ENCODE assay signal across 12 cellular contexts in the genomic region with DNA sequence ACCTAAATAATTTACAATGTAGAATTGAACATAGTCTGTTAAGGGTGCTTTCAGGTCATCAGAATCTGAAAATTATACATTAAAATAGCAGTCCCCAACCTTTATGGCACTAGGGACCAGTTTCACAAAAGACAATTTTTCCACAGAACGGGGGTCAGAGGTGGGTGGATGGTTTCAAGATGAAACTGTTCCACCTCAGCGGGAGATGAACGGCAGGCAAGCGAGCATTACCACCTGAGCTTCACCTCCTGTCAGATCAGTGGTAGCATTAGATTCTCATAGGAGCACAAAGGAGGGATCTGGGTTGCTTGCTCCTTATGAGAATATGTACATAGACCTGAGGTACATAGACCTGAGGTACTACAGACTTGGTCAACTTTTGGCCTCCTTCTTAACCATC. TPM values are rescaled to one million over a fixed set of nuclear protein-coding genes. Genes with fewer than 3 reads are reported as not detected.
DNase-seq lines count a peak whose midpoint lies in the region; ATAC-seq and TF ChIP-seq lines count a peak whose summit lies in the region.
"Had no signal": no experiment of that assay in that cellular context is flagged by ENCODE, and none has a peak within 500 bp of the region (broad histone marks: within the 10 kb centered on the region; RNA-seq: fewer than 3 reads in every experiment).

No MANE protein-coding gene starts in this region.

- CTCF ChIA-PET in GM10248 (lab: Yijun Ruan, JAX): no interaction called here

- H3K4me3 ChIP-seq in ovary: no peak overlapping the region
- H3K4me3 ChIP-seq in testis: no peak overlapping the region
- H3K4me3 ChIP-seq: esophagus squamous epithelium had no signal

- ATAC-seq in GM18505 (IDR thresholded peaks at IDR 0.05; ENCODE audit: unreplicated experiment) (peak; percentile 54), GM19397 (IDR thresholded peaks at IDR 0.05; ENCODE audit: unreplicated experiment) (peak; percentile 61), HG03039 (IDR thresholded peaks at IDR 0.05; ENCODE audit: unreplicated experiment) (peak; percentile 54)
- ATAC-seq: T-cell had no signal

- DNase-seq in stimulated activated CD4-positive, alpha-beta T cell treated with anti-CD3 and anti-CD28 coated beads, Interleukin-1b, Interleukin-23, amount 100 ng/mL, for 24 hours (ENCODE audit: low read depth in 4 of 4, low spot score in 1 of 4): peak in 3 of 4 experiments; percentile 11 to 31 (median 13)
- DNase-seq in GM10248 (ENCODE audit: extremely low spot score): no peak
- no peak for DNase-seq in A172 (ENCODE audit: low spot score)
- DNase-seq in ovary: no peak
- DNase-seq in testis: no peak
- DNase-seq: cerebellar nuclear complex, esophagus squamous epithelium, midbrain, T-cell had no signal

- no peaks in the 10 kb centered on the region for H3K27me3 ChIP-seq in ovary
- H3K27me3 ChIP-seq in testis: no peaks in the 10 kb centered on the region
- H3K27me3 ChIP-seq: esophagus squamous epithelium had no signal

- TF ChIP-seq EP300 in ovary (IDR thresholded peaks at IDR 0.05): no peak

- H3K36me3 ChIP-seq in ovary (no peaks in the 10 kb centered on the region), testis (ENCODE audit: low read depth, missing control alignments) (no peaks in the 10 kb centered on the region)
- H3K36me3 ChIP-seq: esophagus squamous epithelium had no signal

- intact Hi-C loops in ovary (cut with DNase I): no loop called here
- intact Hi-C loops in testis (cut with DNase I; ENCODE audit: low total_unique reads): no loop called here

- POLR2A ChIA-PET in GM10248 (lab: Yijun Ruan, JAX): interaction anchor here (0.5 kb wide), 1 partner anchor 17 kb away, joined by 4 read pairs; no protein-coding TSS in a partner anchor

- no peaks in the 10 kb centered on the region for H3K9me3 ChIP-seq in ovary
- H3K9me3 ChIP-seq in testis: no peaks in the 10 kb centered on the region
- H3K9me3 ChIP-seq: esophagus squamous epithelium had no signal

- TF ChIP-seq CTCF in GM10248 (IDR thresholded peaks at IDR 0.05; ENCODE audit: control extremely low read depth, extremely low read depth, low read depth, missing control alignments) (no peak), ovary (IDR thresholded peaks at IDR 0.05) (no peak), testis (IDR thresholded peaks at IDR 0.05) (no peak)

- H3K27ac ChIP-seq in ovary (no peak overlapping the region), testis (no peak overlapping the region)
- H3K27ac ChIP-seq: esophagus squamous epithelium had no signal

- 90 to 98% (median 96%) methylated on average over 4 of the region's 4 CpGs for WGBS in ovary, 3 donors
- 95 to 96% methylated on average over 4 of the region's 4 CpGs for WGBS in testis, 2 donors

- TF ChIP-seq POLR2A in GM18505 (IDR thresholded peaks at IDR 0.05; ENCODE audit: borderline replicate concordance, extremely low read depth, insufficient read depth, insufficient read length): no peak
- TF ChIP-seq POLR2A in ovary (IDR thresholded peaks at IDR 0.05): no peak
- no peak for TF ChIP-seq POLR2A in testis (IDR thresholded peaks at IDR 0.05)

- H3K4me1 ChIP-seq in ovary (ENCODE audit: insufficient read depth) (no peaks in the 10 kb centered on the region), testis (no peaks in the 10 kb centered on the region)
- H3K4me1 ChIP-seq: esophagus squamous epithelium had no signal

RNA-seq across cellular contexts. Expression of a gene that starts 29.0 kb away (rescaled TPM):
- 25.9 and 27.4 TPM in 2 replicates for total RNA-seq in A172 (2014; rRNA removed; shearing (Covaris generic))
- total RNA-seq in ovary (10 to 100 TPM; 27.5 to 49.2 (median 31.1) TPM), testis (10 to 100 TPM; 60.8 to 61.1 TPM)
- polyA plus RNA-seq in ovary (10 to 100 TPM in 1 of 2 donors, 1 to 10 TPM in 1; 9.7 to 17.2 TPM), testis (ENCODE audit: insufficient read depth, low read depth, low replicate concordance) (24.6 TPM)

Comparison
In these comparisons a context has a peak if more than half of its experiments do, and no peak if none do; other contexts are left out.
1. DNase-seq: peak in stimulated activated CD4-positive, alpha-beta T cell treated with anti-CD3 and anti-CD28 coated beads, Interleukin-1b, Interleukin-23, amount 100 ng/mL, for 24 hours (3 of 4); none in GM10248 (single experiment), A172 (single experiment), ovary (0 of 5) and testis (single experiment).
2. Peak in every context shown above with its lines, with median percentiles within 50 percentile points of each other: ATAC-seq.